In the genomic region with DNA sequence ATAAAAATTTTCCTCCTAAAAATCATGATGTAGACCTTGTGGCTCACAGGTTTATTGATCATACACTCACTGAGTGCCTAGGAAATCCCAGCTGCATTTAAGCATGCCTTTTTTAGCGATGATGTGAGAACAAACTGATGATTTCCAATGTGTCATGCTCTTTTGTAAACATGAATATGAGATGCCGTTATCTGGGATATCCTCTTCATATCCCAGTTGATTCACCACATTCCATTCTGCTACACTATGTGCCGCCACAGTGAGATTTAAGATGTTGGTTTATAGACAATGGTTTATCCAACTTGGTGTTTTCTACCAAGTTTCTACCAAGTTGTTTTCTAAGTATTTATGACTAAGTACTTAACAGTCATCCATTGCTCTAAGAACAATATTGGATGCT, we compare ENCODE assay signal across 1 cellular context.
TF ChIP-seq lines count a peak whose summit lies in the region.

No MANE protein-coding gene starts in this region.

TF ChIP-seq in HepG2, 621 proteins besides CTCF, POLR2A, EP300 and RAD21:
- TF ChIP-seq ZBTB21 (CRISPR knock-in tag; IDR thresholded peaks at IDR 0.05) = no peak
- TF ChIP-seq ZNF3 (CRISPR knock-in tag; IDR thresholded peaks at IDR 0.05) = no peak
- no peak for TF ChIP-seq PREB (CRISPR knock-in tag; IDR thresholded peaks at IDR 0.05)
- TF ChIP-seq ELF1 (CRISPR knock-in tag; IDR thresholded peaks at IDR 0.05) = no peak
- no peak for TF ChIP-seq CBX5 (CRISPR knock-in tag; IDR thresholded peaks at IDR 0.05; ENCODE audit: borderline replicate concordance)
- TF ChIP-seq REL (CRISPR knock-in tag; conservative IDR thresholded peaks at IDR 0.05) = no peak
- no peak for TF ChIP-seq KDM4B (CRISPR knock-in tag; IDR thresholded peaks at IDR 0.05)
- no peak for TF ChIP-seq ZBTB8A (CRISPR knock-in tag; IDR thresholded peaks at IDR 0.05; ENCODE audit: borderline replicate concordance, low read depth)
- TF ChIP-seq, protein P1, sequence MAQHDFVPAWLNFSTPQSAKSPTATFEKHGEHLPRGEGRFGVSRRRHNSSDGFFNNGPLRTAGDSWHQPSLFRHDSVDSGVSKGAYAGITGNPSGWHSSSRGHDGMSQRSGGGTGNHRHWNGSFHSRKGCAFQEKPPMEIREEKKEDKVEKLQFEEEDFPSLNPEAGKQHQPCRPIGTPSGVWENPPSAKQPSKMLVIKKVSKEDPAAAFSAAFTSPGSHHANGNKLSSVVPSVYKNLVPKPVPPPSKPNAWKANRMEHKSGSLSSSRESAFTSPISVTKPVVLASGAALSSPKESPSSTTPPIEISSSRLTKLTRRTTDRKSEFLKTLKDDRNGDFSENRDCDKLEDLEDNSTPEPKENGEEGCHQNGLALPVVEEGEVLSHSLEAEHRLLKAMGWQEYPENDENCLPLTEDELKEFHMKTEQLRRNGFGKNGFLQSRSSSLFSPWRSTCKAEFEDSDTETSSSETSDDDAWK (CRISPR knock-in tag; IDR thresholded peaks at IDR 0.05) = no peak
- TF ChIP-seq ZNF552 (CRISPR knock-in tag; IDR thresholded peaks at IDR 0.05; ENCODE audit: borderline replicate concordance) = no peak
- TF ChIP-seq, protein P2, sequence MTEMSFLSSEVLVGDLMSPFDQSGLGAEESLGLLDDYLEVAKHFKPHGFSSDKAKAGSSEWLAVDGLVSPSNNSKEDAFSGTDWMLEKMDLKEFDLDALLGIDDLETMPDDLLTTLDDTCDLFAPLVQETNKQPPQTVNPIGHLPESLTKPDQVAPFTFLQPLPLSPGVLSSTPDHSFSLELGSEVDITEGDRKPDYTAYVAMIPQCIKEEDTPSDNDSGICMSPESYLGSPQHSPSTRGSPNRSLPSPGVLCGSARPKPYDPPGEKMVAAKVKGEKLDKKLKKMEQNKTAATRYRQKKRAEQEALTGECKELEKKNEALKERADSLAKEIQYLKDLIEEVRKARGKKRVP (CRISPR knock-in tag; IDR thresholded peaks at IDR 0.05) = no peak
- TF ChIP-seq ZNF772 (CRISPR knock-in tag; IDR thresholded peaks at IDR 0.05) = no peak
- no peak for TF ChIP-seq SMARCC2 (IDR thresholded peaks at IDR 0.05)
- TF ChIP-seq KAT8 (CRISPR knock-in tag; IDR thresholded peaks at IDR 0.05) = no peak
- TF ChIP-seq FOXO1 (CRISPR knock-in tag; IDR thresholded peaks at IDR 0.05) = no peak
- no peak for TF ChIP-seq TERF1 (CRISPR knock-in tag; IDR thresholded peaks at IDR 0.05)
- no peak for TF ChIP-seq SIN3B (IDR thresholded peaks at IDR 0.05; ENCODE audit: low read length)
- TF ChIP-seq JUN (CRISPR knock-in tag; IDR thresholded peaks at IDR 0.05) = no peak
